1 cellular context compared by ENCODE assay signal in the genomic region with DNA sequence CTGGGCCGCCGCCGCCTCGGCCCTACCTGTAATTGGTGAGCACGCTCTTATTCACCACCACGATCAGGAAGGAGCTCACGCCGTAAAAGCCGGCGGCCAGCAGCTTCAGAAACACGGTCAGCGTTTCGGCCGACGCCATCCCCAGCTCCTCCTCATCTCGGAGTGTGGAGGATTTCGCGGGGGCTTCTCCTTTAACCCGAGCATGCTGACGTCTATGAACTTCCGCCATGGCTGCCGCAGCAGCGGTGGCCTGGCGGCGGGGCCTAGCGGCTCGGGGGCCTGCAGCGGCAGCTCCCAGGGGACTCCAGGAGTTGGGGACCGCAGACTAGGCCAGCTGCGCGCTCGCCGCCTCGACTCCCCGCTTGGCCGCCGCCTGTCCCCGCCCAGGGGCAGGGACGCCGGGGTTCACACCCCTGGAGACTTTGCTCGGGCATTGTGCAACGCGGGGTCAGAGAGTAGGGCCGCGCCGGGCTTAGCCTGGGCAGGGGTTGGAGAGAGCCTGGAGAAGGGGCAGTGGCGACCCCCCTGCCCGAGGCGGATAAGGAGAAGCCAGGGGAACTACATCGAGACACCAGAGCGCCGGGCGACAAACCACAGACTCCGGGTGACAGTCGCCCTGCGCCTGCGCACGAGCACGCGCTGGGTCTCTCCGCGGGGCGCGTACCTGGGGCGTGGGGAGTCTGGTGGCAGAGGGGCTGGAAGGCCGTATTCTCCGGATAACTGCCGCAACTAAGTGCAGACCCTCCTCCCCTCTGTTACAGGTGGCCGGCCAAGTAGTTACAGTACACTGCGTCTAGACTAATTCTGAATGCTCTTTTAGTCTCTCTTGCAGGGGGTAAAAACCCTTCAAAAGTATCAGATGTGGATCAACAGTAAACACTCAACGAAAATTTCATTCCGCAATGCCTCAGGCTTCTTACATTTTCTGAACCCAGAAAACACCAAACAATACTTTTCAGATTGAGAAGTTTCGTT.
TF ChIP-seq lines count a peak whose summit lies in the region.

Gene SLC35D1, minus strand, starts transcription at position 364 of the 975 bp plus-strand sequence. Its CDS starts 135 bp downstream, at position 229.

TF ChIP-seq in HepG2, 621 proteins besides CTCF, POLR2A, EP300 and RAD21 (continued from another document and continues in another):
- TF ChIP-seq, protein P1, sequence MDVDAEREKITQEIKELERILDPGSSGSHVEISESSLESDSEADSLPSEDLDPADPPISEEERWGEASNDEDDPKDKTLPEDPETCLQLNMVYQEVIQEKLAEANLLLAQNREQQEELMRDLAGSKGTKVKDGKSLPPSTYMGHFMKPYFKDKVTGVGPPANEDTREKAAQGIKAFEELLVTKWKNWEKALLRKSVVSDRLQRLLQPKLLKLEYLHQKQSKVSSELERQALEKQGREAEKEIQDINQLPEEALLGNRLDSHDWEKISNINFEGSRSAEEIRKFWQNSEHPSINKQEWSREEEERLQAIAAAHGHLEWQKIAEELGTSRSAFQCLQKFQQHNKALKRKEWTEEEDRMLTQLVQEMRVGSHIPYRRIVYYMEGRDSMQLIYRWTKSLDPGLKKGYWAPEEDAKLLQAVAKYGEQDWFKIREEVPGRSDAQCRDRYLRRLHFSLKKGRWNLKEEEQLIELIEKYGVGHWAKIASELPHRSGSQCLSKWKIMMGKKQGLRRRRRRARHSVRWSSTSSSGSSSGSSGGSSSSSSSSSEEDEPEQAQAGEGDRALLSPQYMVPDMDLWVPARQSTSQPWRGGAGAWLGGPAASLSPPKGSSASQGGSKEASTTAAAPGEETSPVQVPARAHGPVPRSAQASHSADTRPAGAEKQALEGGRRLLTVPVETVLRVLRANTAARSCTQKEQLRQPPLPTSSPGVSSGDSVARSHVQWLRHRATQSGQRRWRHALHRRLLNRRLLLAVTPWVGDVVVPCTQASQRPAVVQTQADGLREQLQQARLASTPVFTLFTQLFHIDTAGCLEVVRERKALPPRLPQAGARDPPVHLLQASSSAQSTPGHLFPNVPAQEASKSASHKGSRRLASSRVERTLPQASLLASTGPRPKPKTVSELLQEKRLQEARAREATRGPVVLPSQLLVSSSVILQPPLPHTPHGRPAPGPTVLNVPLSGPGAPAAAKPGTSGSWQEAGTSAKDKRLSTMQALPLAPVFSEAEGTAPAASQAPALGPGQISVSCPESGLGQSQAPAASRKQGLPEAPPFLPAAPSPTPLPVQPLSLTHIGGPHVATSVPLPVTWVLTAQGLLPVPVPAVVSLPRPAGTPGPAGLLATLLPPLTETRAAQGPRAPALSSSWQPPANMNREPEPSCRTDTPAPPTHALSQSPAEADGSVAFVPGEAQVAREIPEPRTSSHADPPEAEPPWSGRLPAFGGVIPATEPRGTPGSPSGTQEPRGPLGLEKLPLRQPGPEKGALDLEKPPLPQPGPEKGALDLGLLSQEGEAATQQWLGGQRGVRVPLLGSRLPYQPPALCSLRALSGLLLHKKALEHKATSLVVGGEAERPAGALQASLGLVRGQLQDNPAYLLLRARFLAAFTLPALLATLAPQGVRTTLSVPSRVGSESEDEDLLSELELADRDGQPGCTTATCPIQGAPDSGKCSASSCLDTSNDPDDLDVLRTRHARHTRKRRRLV (CRISPR knock-in tag; IDR thresholded peaks at IDR 0.05): peak; percentile 88
- TF ChIP-seq ZNF724P (CRISPR knock-in tag; IDR thresholded peaks at IDR 0.05; ENCODE audit: borderline replicate concordance) (no peak), KLF13 (CRISPR knock-in tag; IDR thresholded peaks at IDR 0.05) (no peak), SP2 (CRISPR knock-in tag; IDR thresholded peaks at IDR 0.05) (no peak), KDM6A (CRISPR knock-in tag; IDR thresholded peaks at IDR 0.05; ENCODE audit: low read depth) (peak; percentile 51; the same call in 1 of the 2 replicates), FOXK1 (CRISPR knock-in tag; IDR thresholded peaks at IDR 0.05; ENCODE audit: borderline replicate concordance, low read depth) (no peak; the same call in 1 of the 2 replicates), ZBTB26 (CRISPR knock-in tag; IDR thresholded peaks at IDR 0.05; ENCODE audit: borderline replicate concordance) (no peak), E2F2 (CRISPR knock-in tag; IDR thresholded peaks at IDR 0.05; ENCODE audit: borderline replicate concordance) (no peak), ARID3A (IDR thresholded peaks at IDR 0.05; ENCODE audit: low read depth, low read length) (no peak), SUZ12 (IDR thresholded peaks at IDR 0.05; ENCODE audit: low read depth, low read length) (no peak), ISX (CRISPR knock-in tag; conservative IDR thresholded peaks at IDR 0.05) (0 out of 2 replicates have a peak, but pooled peaks have one; percentile 84), ZNF75D (CRISPR knock-in tag; IDR thresholded peaks at IDR 0.05; ENCODE audit: borderline replicate concordance) (no peak), HDAC2 (CRISPR knock-in tag; IDR thresholded peaks at IDR 0.05) (peak; percentile 83), HMG20A (CRISPR knock-in tag; IDR thresholded peaks at IDR 0.05; ENCODE audit: borderline replicate concordance) (peak; percentile 29; the same call in 1 of the 2 replicates), ARHGAP35 (CRISPR knock-in tag; IDR thresholded peaks at IDR 0.05; ENCODE audit: borderline replicate concordance) (peak; percentile 72; the same call in 1 of the 2 replicates), PBX3 (CRISPR knock-in tag; IDR thresholded peaks at IDR 0.05; ENCODE audit: borderline replicate concordance) (no peak), CHD2 (IDR thresholded peaks at IDR 0.05; ENCODE audit: low read depth, low read length) (no peak), SOX5 (CRISPR knock-in tag; IDR thresholded peaks at IDR 0.05; ENCODE audit: borderline replicate concordance) (peak; percentile 34; the same call in 1 of the 2 replicates), ZKSCAN8 (CRISPR knock-in tag; IDR thresholded peaks at IDR 0.05; ENCODE audit: borderline replicate concordance) (no peak), MNT (IDR thresholded peaks at IDR 0.05) (no peak), JUN (CRISPR knock-in tag; IDR thresholded peaks at IDR 0.05) (no peak), ZNF543 (CRISPR knock-in tag; IDR thresholded peaks at IDR 0.05) (peak; percentile 68), SSRP1 (CRISPR knock-in tag; IDR thresholded peaks at IDR 0.05) (no peak; the same call in 1 of the 2 replicates), RNF2 (conservative IDR thresholded peaks at IDR 0.05; ENCODE audit: low read depth) (no peak; the same call in 1 of the 2 replicates), ZNF672 (CRISPR knock-in tag; IDR thresholded peaks at IDR 0.05) (0 out of 2 replicates have a peak, but pooled peaks have one; percentile 21)
- TF ChIP-seq, protein P2, sequence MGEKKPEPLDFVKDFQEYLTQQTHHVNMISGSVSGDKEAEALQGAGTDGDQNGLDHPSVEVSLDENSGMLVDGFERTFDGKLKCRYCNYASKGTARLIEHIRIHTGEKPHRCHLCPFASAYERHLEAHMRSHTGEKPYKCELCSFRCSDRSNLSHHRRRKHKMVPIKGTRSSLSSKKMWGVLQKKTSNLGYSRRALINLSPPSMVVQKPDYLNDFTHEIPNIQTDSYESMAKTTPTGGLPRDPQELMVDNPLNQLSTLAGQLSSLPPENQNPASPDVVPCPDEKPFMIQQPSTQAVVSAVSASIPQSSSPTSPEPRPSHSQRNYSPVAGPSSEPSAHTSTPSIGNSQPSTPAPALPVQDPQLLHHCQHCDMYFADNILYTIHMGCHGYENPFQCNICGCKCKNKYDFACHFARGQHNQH (CRISPR knock-in tag; IDR thresholded peaks at IDR 0.05): peak; percentile 50; the same call in 1 of the 2 replicates
- TF ChIP-seq, protein P3, sequence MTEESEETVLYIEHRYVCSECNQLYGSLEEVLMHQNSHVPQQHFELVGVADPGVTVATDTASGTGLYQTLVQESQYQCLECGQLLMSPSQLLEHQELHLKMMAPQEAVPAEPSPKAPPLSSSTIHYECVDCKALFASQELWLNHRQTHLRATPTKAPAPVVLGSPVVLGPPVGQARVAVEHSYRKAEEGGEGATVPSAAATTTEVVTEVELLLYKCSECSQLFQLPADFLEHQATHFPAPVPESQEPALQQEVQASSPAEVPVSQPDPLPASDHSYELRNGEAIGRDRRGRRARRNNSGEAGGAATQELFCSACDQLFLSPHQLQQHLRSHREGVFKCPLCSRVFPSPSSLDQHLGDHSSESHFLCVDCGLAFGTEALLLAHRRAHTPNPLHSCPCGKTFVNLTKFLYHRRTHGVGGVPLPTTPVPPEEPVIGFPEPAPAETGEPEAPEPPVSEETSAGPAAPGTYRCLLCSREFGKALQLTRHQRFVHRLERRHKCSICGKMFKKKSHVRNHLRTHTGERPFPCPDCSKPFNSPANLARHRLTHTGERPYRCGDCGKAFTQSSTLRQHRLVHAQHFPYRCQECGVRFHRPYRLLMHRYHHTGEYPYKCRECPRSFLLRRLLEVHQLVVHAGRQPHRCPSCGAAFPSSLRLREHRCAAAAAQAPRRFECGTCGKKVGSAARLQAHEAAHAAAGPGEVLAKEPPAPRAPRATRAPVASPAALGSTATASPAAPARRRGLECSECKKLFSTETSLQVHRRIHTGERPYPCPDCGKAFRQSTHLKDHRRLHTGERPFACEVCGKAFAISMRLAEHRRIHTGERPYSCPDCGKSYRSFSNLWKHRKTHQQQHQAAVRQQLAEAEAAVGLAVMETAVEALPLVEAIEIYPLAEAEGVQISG (CRISPR knock-in tag; IDR thresholded peaks at IDR 0.05): peak; percentile 46; the same call in 1 of the 2 replicates
- TF ChIP-seq, protein P4, sequence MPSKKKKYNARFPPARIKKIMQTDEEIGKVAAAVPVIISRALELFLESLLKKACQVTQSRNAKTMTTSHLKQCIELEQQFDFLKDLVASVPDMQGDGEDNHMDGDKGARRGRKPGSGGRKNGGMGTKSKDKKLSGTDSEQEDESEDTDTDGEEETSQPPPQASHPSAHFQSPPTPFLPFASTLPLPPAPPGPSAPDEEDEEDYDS (CRISPR knock-in tag; IDR thresholded peaks at IDR 0.05): no peak
- TF ChIP-seq, protein P5, sequence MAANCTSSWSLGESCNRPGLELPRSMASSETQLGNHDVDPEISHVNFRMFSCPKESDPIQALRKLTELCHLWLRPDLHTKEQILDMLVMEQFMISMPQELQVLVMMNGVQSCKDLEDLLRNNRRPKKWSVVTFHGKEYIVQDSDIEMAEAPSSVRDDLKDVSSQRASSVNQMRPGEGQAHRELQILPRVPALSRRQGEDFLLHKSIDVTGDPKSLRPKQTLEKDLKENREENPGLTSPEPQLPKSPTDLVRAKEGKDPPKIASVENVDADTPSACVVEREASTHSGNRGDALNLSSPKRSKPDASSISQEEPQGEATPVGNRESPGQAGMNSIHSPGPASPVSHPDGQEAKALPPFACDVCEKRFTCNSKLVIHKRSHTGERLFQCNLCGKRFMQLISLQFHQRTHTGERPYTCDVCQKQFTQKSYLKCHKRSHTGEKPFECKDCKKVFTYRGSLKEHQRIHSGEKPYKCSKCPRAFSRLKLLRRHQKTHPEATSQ (CRISPR knock-in tag; IDR thresholded peaks at IDR 0.05; ENCODE audit: borderline replicate concordance): no peak
- TF ChIP-seq, protein P6, sequence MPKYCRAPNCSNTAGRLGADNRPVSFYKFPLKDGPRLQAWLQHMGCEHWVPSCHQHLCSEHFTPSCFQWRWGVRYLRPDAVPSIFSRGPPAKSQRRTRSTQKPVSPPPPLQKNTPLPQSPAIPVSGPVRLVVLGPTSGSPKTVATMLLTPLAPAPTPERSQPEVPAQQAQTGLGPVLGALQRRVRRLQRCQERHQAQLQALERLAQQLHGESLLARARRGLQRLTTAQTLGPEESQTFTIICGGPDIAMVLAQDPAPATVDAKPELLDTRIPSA (CRISPR knock-in tag; IDR thresholded peaks at IDR 0.05; ENCODE audit: borderline replicate concordance): no peak
